In the genomic region with DNA sequence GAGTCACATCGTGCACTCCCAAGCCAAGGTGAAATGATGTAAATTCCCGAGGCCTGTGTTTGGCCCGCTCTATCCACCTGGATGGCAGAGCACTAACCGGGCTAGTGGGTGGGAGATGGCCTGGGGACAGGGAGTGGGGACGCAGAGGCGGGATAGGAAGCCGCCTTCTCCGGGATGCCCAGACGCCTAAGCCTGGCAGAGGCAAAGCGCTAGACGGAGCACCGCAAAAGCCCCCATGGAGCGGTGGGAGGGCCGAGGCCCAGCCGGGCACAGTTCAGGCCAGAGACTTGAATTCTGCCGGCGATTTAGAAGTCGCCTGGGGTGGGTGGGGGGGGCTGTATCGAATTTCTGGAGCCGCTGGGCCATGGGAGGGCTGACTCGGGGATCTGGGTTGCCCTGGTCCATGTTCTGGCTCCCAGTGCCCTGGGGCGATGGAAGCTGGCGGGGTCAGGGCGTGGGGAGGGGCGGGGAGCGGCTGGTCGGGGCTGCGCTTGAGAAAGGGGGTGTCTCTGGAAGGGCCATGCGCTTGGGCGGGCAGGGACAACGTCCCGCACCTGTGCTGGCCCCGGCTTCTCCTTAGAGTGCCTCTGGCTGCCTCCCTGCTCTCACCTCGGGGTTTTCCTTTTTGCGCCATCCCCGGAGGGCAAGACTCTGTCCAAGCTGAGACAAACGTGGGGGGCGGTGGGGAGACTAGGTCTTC, we compare ENCODE assay signal across 22 cellular contexts. TPM values are rescaled to one million over a fixed set of nuclear protein-coding genes. Genes with fewer than 3 reads are reported as not detected.
"Had no signal": no experiment of that assay in that cellular context is flagged by ENCODE, and none has a peak within 500 bp of the region (broad histone marks: within the 10 kb centered on the region; RNA-seq: fewer than 3 reads in every experiment).

No MANE protein-coding gene starts in this region.

- H3K9ac ChIP-seq: SK-N-SH had no signal

- H3K27ac ChIP-seq: breast epithelium, Peyer's patch, RWPE1, SJCRH30 had no signal

- H3K4me1 ChIP-seq: breast epithelium, Peyer's patch, SJCRH30 had no signal

- H3K4me3 ChIP-seq: breast epithelium, Peyer's patch, SJCRH30 had no signal

- H3K9me3 ChIP-seq: breast epithelium, Peyer's patch, SJCRH30, SK-N-SH had no signal

- H3K36me3 ChIP-seq: breast epithelium, Peyer's patch, SJCRH30 had no signal

- DNase-seq: activated CD4-positive, alpha-beta T cell treated with anti-CD3 and anti-CD28 coated beads, Interleukin-2, amount 50 U/mL, for 48 hours; activated CD4-positive, CD25-positive, alpha-beta regulatory T cell treated with anti-CD3 and anti-CD28 coated beads, Interleukin-2, amount 50 U/mL, for 72 hours; activated CD8-positive, alpha-beta memory T cell treated with anti-CD3 and anti-CD28 coated beads, Interleukin-2, amount 10 ng/mL, durations not matched to agents 7 days and 5 days; activated effector memory CD4-positive, alpha-beta T cell treated with Interleukin-2 at 50 U/mL for 16 hours; aorta; caudate nucleus; NCI-H1048; NCI-H146; NCI-H187 treated with DMSO at 0.1 percent for 48 hours; NCI-H2081 treated with DMSO at 0.1 percent for 48 hours; NCI-H524; Peyer's patch; Right ventricle myocardium superior; SJCRH30; SK-N-SH had no signal

- H3K4me2 ChIP-seq: SK-N-SH had no signal

RNA-seq across cellular contexts. Expression of a gene that starts 39.5 kb away (rescaled TPM):
- total RNA-seq: activated CD8-positive, alpha-beta memory T cell treated with anti-CD3 and anti-CD28 coated beads, Interleukin-2, amount 10 ng/mL, durations not matched to agents 7 days and 5 days; activated T-helper 1 cell treated with anti-CD3 and anti-CD28 coated beads, Interleukin-12 subunit alpha, Interleukin-12 subunit beta, Interleukin-2, Interleukin-4 antibody, amounts not matched to agents 30 ng/mL and 10 ng/mL and 1 ng/mL, durations not matched to agents 14 hours and 24 hours and 36 hours; aorta; breast epithelium; cerebellum; LHCN-M2; Peyer's patch; T-helper 1 cell treated with Interleukin-12 subunit alpha and Interleukin-12 subunit beta and Interleukin-4 antibody, amounts not matched to agents 30 ng/mL and 1 ng/mL, for 36 hours had no signal

RNA-seq across cellular contexts. Expression of a gene that starts 50.7 kb away (rescaled TPM):
- total RNA-seq: activated CD8-positive, alpha-beta memory T cell treated with anti-CD3 and anti-CD28 coated beads, Interleukin-2, amount 10 ng/mL, durations not matched to agents 7 days and 5 days; activated T-helper 1 cell treated with anti-CD3 and anti-CD28 coated beads, Interleukin-12 subunit alpha, Interleukin-12 subunit beta, Interleukin-2, Interleukin-4 antibody, amounts not matched to agents 30 ng/mL and 10 ng/mL and 1 ng/mL, durations not matched to agents 14 hours and 24 hours and 36 hours; LHCN-M2; M059J; Peyer's patch; T-helper 1 cell treated with Interleukin-12 subunit alpha and Interleukin-12 subunit beta and Interleukin-4 antibody, amounts not matched to agents 30 ng/mL and 1 ng/mL, for 36 hours had no signal
- polyA plus RNA-seq: SK-N-SH had no signal
